ENCODE assay signal across 3 cellular contexts in the genomic region with DNA sequence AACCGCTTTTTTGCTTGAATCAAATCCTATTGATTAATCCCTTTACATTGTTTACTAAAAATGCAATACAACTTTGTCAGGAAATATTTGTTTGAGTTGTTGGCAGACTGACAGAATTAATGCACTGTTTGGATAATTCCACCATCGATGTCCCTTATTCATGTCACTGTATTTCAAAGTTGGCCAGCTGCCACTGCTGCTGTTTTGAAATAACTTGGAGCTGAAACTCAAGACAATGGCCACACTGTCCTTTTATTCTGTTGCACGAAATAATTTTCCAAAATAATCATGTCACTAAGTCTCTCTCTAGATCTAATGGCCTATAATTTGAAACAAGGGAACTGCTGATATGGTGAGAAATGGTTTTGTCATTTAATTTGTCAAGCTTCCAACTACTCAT.
TF ChIP-seq lines count a peak whose summit lies in the region.

No MANE protein-coding gene starts in this region.

TF ChIP-seq in SK-N-SH treated with all-trans-retinoic acid at 6 μM for 48 hours, 23 proteins besides CTCF, POLR2A, EP300 and RAD21 (continued from another document):
- TF ChIP-seq, protein P1, sequence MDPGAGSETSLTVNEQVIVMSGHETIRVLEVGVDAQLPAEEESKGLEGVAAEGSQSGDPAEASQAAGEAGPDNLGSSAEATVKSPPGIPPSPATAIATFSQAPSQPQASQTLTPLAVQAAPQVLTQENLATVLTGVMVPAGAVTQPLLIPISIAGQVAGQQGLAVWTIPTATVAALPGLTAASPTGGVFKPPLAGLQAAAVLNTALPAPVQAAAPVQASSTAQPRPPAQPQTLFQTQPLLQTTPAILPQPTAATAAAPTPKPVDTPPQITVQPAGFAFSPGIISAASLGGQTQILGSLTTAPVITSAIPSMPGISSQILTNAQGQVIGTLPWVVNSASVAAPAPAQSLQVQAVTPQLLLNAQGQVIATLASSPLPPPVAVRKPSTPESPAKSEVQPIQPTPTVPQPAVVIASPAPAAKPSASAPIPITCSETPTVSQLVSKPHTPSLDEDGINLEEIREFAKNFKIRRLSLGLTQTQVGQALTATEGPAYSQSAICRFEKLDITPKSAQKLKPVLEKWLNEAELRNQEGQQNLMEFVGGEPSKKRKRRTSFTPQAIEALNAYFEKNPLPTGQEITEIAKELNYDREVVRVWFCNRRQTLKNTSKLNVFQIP (CRISPR knock-in tag; IDR thresholded peaks at IDR 0.05; ENCODE audit: borderline replicate concordance, low read depth), result no peak
- TF ChIP-seq ISL1 (CRISPR knock-in tag; IDR thresholded peaks at IDR 0.05), result 0 out of 2 replicates have a peak, but pooled peaks have one; percentile 16
- TF ChIP-seq, protein P2, sequence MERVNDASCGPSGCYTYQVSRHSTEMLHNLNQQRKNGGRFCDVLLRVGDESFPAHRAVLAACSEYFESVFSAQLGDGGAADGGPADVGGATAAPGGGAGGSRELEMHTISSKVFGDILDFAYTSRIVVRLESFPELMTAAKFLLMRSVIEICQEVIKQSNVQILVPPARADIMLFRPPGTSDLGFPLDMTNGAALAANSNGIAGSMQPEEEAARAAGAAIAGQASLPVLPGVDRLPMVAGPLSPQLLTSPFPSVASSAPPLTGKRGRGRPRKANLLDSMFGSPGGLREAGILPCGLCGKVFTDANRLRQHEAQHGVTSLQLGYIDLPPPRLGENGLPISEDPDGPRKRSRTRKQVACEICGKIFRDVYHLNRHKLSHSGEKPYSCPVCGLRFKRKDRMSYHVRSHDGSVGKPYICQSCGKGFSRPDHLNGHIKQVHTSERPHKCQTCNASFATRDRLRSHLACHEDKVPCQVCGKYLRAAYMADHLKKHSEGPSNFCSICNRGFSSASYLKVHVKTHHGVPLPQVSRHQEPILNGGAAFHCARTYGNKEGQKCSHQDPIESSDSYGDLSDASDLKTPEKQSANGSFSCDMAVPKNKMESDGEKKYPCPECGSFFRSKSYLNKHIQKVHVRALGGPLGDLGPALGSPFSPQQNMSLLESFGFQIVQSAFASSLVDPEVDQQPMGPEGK (CRISPR knock-in tag; IDR thresholded peaks at IDR 0.05; ENCODE audit: borderline replicate concordance), result no peak
- no peak for TF ChIP-seq BACH2 (CRISPR knock-in tag; IDR thresholded peaks at IDR 0.05; ENCODE audit: borderline replicate concordance)
- TF ChIP-seq RARB (CRISPR knock-in tag; IDR thresholded peaks at IDR 0.05), result no peak

TF ChIP-seq in SK-N-SH, 30 proteins besides CTCF, POLR2A, EP300 and RAD21 (continued from another document):
- TF ChIP-seq, protein P3, sequence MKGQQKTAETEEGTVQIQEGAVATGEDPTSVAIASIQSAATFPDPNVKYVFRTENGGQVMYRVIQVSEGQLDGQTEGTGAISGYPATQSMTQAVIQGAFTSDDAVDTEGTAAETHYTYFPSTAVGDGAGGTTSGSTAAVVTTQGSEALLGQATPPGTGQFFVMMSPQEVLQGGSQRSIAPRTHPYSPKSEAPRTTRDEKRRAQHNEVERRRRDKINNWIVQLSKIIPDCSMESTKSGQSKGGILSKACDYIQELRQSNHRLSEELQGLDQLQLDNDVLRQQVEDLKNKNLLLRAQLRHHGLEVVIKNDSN (IDR thresholded peaks at IDR 0.05; ENCODE audit: borderline replicate concordance, low read depth), result no peak
TF ChIP-seq in SK-N-SH: peak in this region for 0.

TF ChIP-seq in Ishikawa, 13 proteins besides CTCF, POLR2A, EP300 and RAD21 (continued from another document):
- TF ChIP-seq NFIC (IDR thresholded peaks at IDR 0.05), result 0 out of 2 replicates have a peak, but pooled peaks have one; percentile 37
